Comparison of ENCODE assay signal across 1 cellular context in genomic region chr7:111018960-111019835, GRCh38.
TF ChIP-seq lines count a peak whose summit lies in the region.

No MANE protein-coding gene starts in this region.

TF ChIP-seq in GM23338, 12 proteins besides CTCF, POLR2A, EP300 and RAD21:
- TF ChIP-seq ZNF462 (CRISPR knock-in tag; IDR thresholded peaks at IDR 0.05) (no peak), ZNF114 (CRISPR knock-in tag; IDR thresholded peaks at IDR 0.05) (no peak)
